ENCODE assay signal across 15 cellular contexts in the genomic region with DNA sequence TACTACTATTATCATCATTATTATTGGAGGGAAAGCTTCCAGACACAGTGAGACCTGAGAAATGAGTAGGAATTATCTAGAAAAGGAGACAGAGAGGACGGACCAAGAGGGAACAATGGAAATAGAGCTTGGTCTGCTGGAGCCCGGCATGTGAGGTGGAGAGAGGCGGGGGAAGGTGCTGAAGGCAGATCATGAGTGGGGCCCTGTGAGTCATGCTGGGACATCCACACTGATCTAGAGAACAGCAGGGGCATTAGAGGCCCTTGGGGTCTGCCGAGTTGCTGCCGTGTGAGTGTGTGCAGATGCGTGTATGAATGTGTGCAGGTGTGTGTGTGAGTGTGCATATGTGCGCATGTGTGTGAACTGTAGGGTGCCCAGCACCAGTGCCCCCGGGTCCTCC.
DNase-seq lines count a peak whose midpoint lies in the region; ATAC-seq and TF ChIP-seq lines count a peak whose summit lies in the region.
"Had no signal": no experiment of that assay in that cellular context is flagged by ENCODE, and none has a peak within 500 bp of the region (broad histone marks: within the 10 kb centered on the region; RNA-seq: fewer than 3 reads in every experiment).

No MANE protein-coding gene starts in this region.

- peaks cover 6 to 18% of the 10 kb centered on the region in 2 donors for H3K4me1 ChIP-seq in adrenal gland (replicated peaks in 1 of 2)
- H3K4me1 ChIP-seq: BLaER1 had no signal

- H3K9me2 ChIP-seq in neural cell (ENCODE audit: insufficient read depth, low read length), result no peaks in the 10 kb centered on the region

- no peak overlapping the region for H3K4me2 ChIP-seq in neural cell (ENCODE audit: low read length)
- H3K4me2 ChIP-seq: BLaER1, GM23338 had no signal

- no peaks in the 10 kb centered on the region for H3F3A ChIP-seq in neural cell (ENCODE audit: insufficient read depth, low read length, poor library complexity, severe bottlenecking)

- no peak overlapping the region for H3K27ac ChIP-seq in neural cell (ENCODE audit: low read length)
- no peak overlapping the region for H3K27ac ChIP-seq in adrenal gland
- H3K27ac ChIP-seq: BLaER1 had no signal

- in situ Hi-C loops in ACHN (cut with HindIII; ENCODE audit: low pct_ligation_motif_present, low pct_unique_long_range_greater_than_20kb, low sequenced_read_pairs), result no loop called here

- TF ChIP-seq EP300 in neural cell (conservative IDR thresholded peaks at IDR 0.05; ENCODE audit: poor library complexity, severe bottlenecking), result no peak

- no peak overlapping the region for H3K9ac ChIP-seq in neural cell (ENCODE audit: low read length)
- H3K9ac ChIP-seq: BLaER1 had no signal

- H3K4me3 ChIP-seq in choroid plexus epithelial cell (ENCODE audit: low read depth, low read length), result no peak overlapping the region
- H3K4me3 ChIP-seq in neural cell (ENCODE audit: low read length), result no peak overlapping the region
- no peak overlapping the region for H3K4me3 ChIP-seq in adrenal gland
- H3K4me3 ChIP-seq: BLaER1, GM23338, K562 had no signal

- H3K27me3 ChIP-seq in neural cell (ENCODE audit: insufficient read depth, low read depth, low read length) (no peaks in the 10 kb centered on the region), adrenal gland (no peaks in the 10 kb centered on the region)
- H3K27me3 ChIP-seq: BLaER1 had no signal

- no peaks in the 10 kb centered on the region for H4K20me1 ChIP-seq in neural cell (ENCODE audit: insufficient read depth)
- H4K20me1 ChIP-seq: BLaER1 had no signal

- WGBS in adrenal gland, 4 donors, result 92 to 97% (median 93%) methylated on average over 8 of the region's 8 CpGs

- intact Hi-C loops in adrenal gland (cut with DNase I), result no loop called here

- no peak for ATAC-seq in HG03045 (IDR thresholded peaks at IDR 0.05; ENCODE audit: unreplicated experiment)
- ATAC-seq: CD8-positive, alpha-beta T cell; GM23338; K562 had no signal

- no peaks in the 10 kb centered on the region for H3K9me3 ChIP-seq in neural cell (ENCODE audit: low read length)
- no peaks in the 10 kb centered on the region for H3K9me3 ChIP-seq in adrenal gland (replicated peaks in 1 of 3)

- peak; percentile 25 for DNase-seq in ACHN
- DNase-seq in amniotic epithelial cell (ENCODE audit: low read depth), result peak; percentile 33
- peak; percentile 43 for DNase-seq in choroid plexus epithelial cell (ENCODE audit: low read depth)
- DNase-seq in activated CD4-positive, alpha-beta T cell treated with anti-CD3 and anti-CD28 coated beads for 48 hours, result no peak
- no peak for DNase-seq in NCI-H345 (lab: John Stamatoyannopoulos, UW)
- DNase-seq in adrenal gland, result no peak
- DNase-seq: CD8-positive, alpha-beta T cell; DMS79 treated with DMSO at 0.1 percent for 48 hours; NCI-H187; RPMI8226 had no signal

- peak overlapping the region; percentile 24 for H2AFZ ChIP-seq in neural cell (ENCODE audit: low read depth, low read length)
- H2AFZ ChIP-seq: GM23338 had no signal

- no peaks in the 10 kb centered on the region for H3K79me2 ChIP-seq in neural cell (replicated peaks; ENCODE audit: insufficient read depth, low read length)

- H3K36me3 ChIP-seq in neural cell (ENCODE audit: insufficient read depth, low read length), result no peaks in the 10 kb centered on the region
- peaks cover 0 to 3% of the 10 kb centered on the region in 2 donors for H3K36me3 ChIP-seq in adrenal gland (replicated peaks in 1 of 2)

- TF ChIP-seq CTCF in choroid plexus epithelial cell (conservative IDR thresholded peaks at IDR 0.05; ENCODE audit: low read depth, low read length) (no peak), neural cell (IDR thresholded peaks at IDR 0.05; ENCODE audit: poor library complexity, severe bottlenecking) (no peak), adrenal gland (IDR thresholded peaks at IDR 0.05) (no peak)

- no peak for TF ChIP-seq RAD21 in neural cell (conservative IDR thresholded peaks at IDR 0.05)

- no peak for TF ChIP-seq POLR2A in adrenal gland (IDR thresholded peaks at IDR 0.05)

TF ChIP-seq in neural cell, 6 proteins besides CTCF, POLR2A, EP300 and RAD21:
- no peak for TF ChIP-seq POLR2AphosphoS5 (IDR thresholded peaks at IDR 0.05)
- no peak for TF ChIP-seq EZH2 (IDR thresholded peaks at IDR 0.05; ENCODE audit: borderline replicate concordance, insufficient read depth, low read length, poor library complexity, severe bottlenecking)
- TF ChIP-seq MXI1 (conservative IDR thresholded peaks at IDR 0.05; ENCODE audit: poor library complexity, severe bottlenecking), result no peak
- no peak for TF ChIP-seq TAF1 (IDR thresholded peaks at IDR 0.05; ENCODE audit: low read depth)
- no peak for TF ChIP-seq SMC3 (conservative IDR thresholded peaks at IDR 0.05; ENCODE audit: poor library complexity)
- TF ChIP-seq, protein P1, sequence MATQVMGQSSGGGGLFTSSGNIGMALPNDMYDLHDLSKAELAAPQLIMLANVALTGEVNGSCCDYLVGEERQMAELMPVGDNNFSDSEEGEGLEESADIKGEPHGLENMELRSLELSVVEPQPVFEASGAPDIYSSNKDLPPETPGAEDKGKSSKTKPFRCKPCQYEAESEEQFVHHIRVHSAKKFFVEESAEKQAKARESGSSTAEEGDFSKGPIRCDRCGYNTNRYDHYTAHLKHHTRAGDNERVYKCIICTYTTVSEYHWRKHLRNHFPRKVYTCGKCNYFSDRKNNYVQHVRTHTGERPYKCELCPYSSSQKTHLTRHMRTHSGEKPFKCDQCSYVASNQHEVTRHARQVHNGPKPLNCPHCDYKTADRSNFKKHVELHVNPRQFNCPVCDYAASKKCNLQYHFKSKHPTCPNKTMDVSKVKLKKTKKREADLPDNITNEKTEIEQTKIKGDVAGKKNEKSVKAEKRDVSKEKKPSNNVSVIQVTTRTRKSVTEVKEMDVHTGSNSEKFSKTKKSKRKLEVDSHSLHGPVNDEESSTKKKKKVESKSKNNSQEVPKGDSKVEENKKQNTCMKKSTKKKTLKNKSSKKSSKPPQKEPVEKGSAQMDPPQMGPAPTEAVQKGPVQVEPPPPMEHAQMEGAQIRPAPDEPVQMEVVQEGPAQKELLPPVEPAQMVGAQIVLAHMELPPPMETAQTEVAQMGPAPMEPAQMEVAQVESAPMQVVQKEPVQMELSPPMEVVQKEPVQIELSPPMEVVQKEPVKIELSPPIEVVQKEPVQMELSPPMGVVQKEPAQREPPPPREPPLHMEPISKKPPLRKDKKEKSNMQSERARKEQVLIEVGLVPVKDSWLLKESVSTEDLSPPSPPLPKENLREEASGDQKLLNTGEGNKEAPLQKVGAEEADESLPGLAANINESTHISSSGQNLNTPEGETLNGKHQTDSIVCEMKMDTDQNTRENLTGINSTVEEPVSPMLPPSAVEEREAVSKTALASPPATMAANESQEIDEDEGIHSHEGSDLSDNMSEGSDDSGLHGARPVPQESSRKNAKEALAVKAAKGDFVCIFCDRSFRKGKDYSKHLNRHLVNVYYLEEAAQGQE (IDR thresholded peaks at IDR 0.05; ENCODE audit: borderline replicate concordance), result no peak

Comparison
In these comparisons a context has a peak if more than half of its experiments do, and no peak if none do; other contexts are left out.
1. DNase-seq: peak in ACHN (single experiment), amniotic epithelial cell (single experiment) and choroid plexus epithelial cell (single experiment); none in activated CD4-positive, alpha-beta T cell treated with anti-CD3 and anti-CD28 coated beads for 48 hours (single experiment), NCI-H345 (single experiment) and adrenal gland (0 of 7).